In genomic region chr21:42480736-42481135, GRCh38 we compare ENCODE assay signal across 34 cellular contexts. TPM values are rescaled to one million over a fixed set of nuclear protein-coding genes. Genes with fewer than 3 reads are reported as not detected.
"Had no signal": no experiment of that assay in that cellular context is flagged by ENCODE, and none has a peak within 500 bp of the region (broad histone marks: within the 10 kb centered on the region; RNA-seq: fewer than 3 reads in every experiment).

No MANE protein-coding gene starts in this region.

- H3K27ac Mint-ChIP-seq: activated CD4-positive, alpha-beta memory T cell treated with anti-CD3 and anti-CD28 coated beads, Interleukin-2, amount 10 ng/mL, durations not matched to agents 7 days and 5 days; activated CD4-positive, alpha-beta T cell treated with anti-CD3 and anti-CD28 coated beads for 36 hours; activated CD4-positive, alpha-beta T cell treated with anti-CD3 and anti-CD28 coated beads, Interleukin-2, amount 10 ng/mL, durations not matched to agents 24 days and 14 days; activated naive CD8-positive, alpha-beta T cell; activated T-helper 17 cell treated with anti-CD3 and anti-CD28 coated beads, Interleukin-2, amount 50 U/mL, for 72 hours had no signal

- H3K36me3 ChIP-seq: brain microvascular endothelial cell, esophagus squamous epithelium, gastroesophageal sphincter, heart right ventricle had no signal

- ATAC-seq: activated CD4-positive, alpha-beta T cell treated with anti-CD3 and anti-CD28 coated beads for 36 hours; activated T-cell treated with anti-CD3 and anti-CD28 coated beads, Interleukin-2, amount 50 U/mL, for 4 hours; activated T-helper 17 cell treated with anti-CD3 and anti-CD28 coated beads, Interleukin-2, amount 50 U/mL, for 72 hours; gastroesophageal sphincter; heart right ventricle had no signal

- H3K9me3 ChIP-seq: esophagus squamous epithelium, gastroesophageal sphincter, heart right ventricle had no signal

- H3K36me3 Mint-ChIP-seq: activated naive CD8-positive, alpha-beta T cell had no signal

- FAIRE-seq: astrocyte, bronchial epithelial cell, endometrium, endothelial cell of umbilical vein had no signal

- H3K27me3 ChIP-seq: brain microvascular endothelial cell, esophagus squamous epithelium had no signal

- H3K27me3 Mint-ChIP-seq: activated naive CD8-positive, alpha-beta T cell; activated T-helper 17 cell treated with anti-CD3 and anti-CD28 coated beads, Interleukin-2, amount 50 U/mL, for 72 hours had no signal

- DNase-seq: activated CD4-positive, alpha-beta memory T cell treated with anti-CD3 and anti-CD28 coated beads, Interleukin-2, amount 10 ng/mL, durations not matched to agents 7 days and 5 days; activated CD4-positive, alpha-beta T cell treated with anti-CD3 and anti-CD28 coated beads for 36 hours; activated CD4-positive, alpha-beta T cell treated with anti-CD3 and anti-CD28 coated beads, Interleukin-2, amount 10 ng/mL, durations not matched to agents 24 days and 14 days; activated CD4-positive, alpha-beta T cell treated with anti-CD3 and anti-CD28 coated beads, Interleukin-2, amount 50 U/mL, for 4 hours; activated CD4-positive, CD25-positive, alpha-beta regulatory T cell; activated CD4-positive, CD25-positive, alpha-beta regulatory T cell treated with anti-CD3 and anti-CD28 coated beads, Interleukin-2, amount 50 U/mL, for 72 hours; activated effector memory CD4-positive, alpha-beta T cell treated with Interleukin-2 at 50 U/mL for 16 hours; activated gamma-delta T cell treated with Interleukin-2 at 50 U/mL for 16 hours; activated naive CD4-positive, alpha-beta T cell treated with anti-CD3 and anti-CD28 coated beads, Interleukin-2, amount 50 U/mL, for 16 hours; activated naive CD4-positive, alpha-beta T cell treated with Interleukin-2 at 50 U/mL for 16 hours; activated T-cell treated with anti-CD3 and anti-CD28 coated beads, Interleukin-2, amount 50 U/mL, for 4 hours; amniotic stem cell; anterior cingulate cortex; brain microvascular endothelial cell; effector CD8-positive, alpha-beta T cell; esophagus squamous epithelium; foreskin melanocyte; heart right ventricle; T-helper 2 cell had no signal

- H3K9me3 Mint-ChIP-seq: activated CD4-positive, alpha-beta memory T cell treated with anti-CD3 and anti-CD28 coated beads, Interleukin-2, amount 10 ng/mL, durations not matched to agents 7 days and 5 days; activated CD4-positive, alpha-beta T cell treated with anti-CD3 and anti-CD28 coated beads, Interleukin-2, amount 10 ng/mL, durations not matched to agents 24 days and 14 days; activated T-cell treated with anti-CD3 and anti-CD28 coated beads, Interleukin-2, amount 50 U/mL, for 4 hours; activated T-helper 17 cell treated with anti-CD3 and anti-CD28 coated beads, Interleukin-2, amount 50 U/mL, for 72 hours; central memory CD8-positive, alpha-beta T cell had no signal

- H3K4me3 ChIP-seq: esophagus squamous epithelium, gastroesophageal sphincter, heart right ventricle had no signal

- H3K4me3 Mint-ChIP-seq: activated CD4-positive, alpha-beta memory T cell treated with anti-CD3 and anti-CD28 coated beads, Interleukin-2, amount 10 ng/mL, durations not matched to agents 7 days and 5 days; activated CD4-positive, alpha-beta T cell treated with anti-CD3 and anti-CD28 coated beads for 36 hours; activated CD4-positive, alpha-beta T cell treated with anti-CD3 and anti-CD28 coated beads, Interleukin-2, amount 10 ng/mL, durations not matched to agents 24 days and 14 days; activated naive CD8-positive, alpha-beta T cell; activated T-cell treated with anti-CD3 and anti-CD28 coated beads, Interleukin-2, amount 50 U/mL, for 4 hours; activated T-helper 17 cell treated with anti-CD3 and anti-CD28 coated beads, Interleukin-2, amount 50 U/mL, for 72 hours; central memory CD8-positive, alpha-beta T cell had no signal

- H3K4me1 ChIP-seq: esophagus squamous epithelium, heart right ventricle had no signal

- H3K27ac ChIP-seq: brain microvascular endothelial cell, epithelial cell of prostate, esophagus squamous epithelium, gastroesophageal sphincter, heart right ventricle had no signal

- H3K4me1 Mint-ChIP-seq: activated CD4-positive, alpha-beta memory T cell treated with anti-CD3 and anti-CD28 coated beads, Interleukin-2, amount 10 ng/mL, durations not matched to agents 7 days and 5 days; activated T-helper 17 cell treated with anti-CD3 and anti-CD28 coated beads, Interleukin-2, amount 50 U/mL, for 72 hours; central memory CD8-positive, alpha-beta T cell had no signal

RNA-seq across cellular contexts. Expression of gene RSPH1, which starts 15.3 kb away (rescaled TPM):
- total RNA-seq: activated CD4-positive, alpha-beta memory T cell treated with anti-CD3 and anti-CD28 coated beads, Interleukin-2, amount 10 ng/mL, durations not matched to agents 7 days and 5 days; activated CD4-positive, alpha-beta T cell treated with anti-CD3 and anti-CD28 coated beads, Interleukin-2, amount 10 ng/mL, durations not matched to agents 24 days and 14 days; activated T-cell treated with anti-CD3 and anti-CD28 coated beads, Interleukin-2, amount 50 U/mL, for 4 hours; cardiac septum; dermis microvascular lymphatic vessel endothelial cell; endothelial cell of umbilical vein; fibroblast of lung; fibroblast of villous mesenchyme; glomerular endothelial cell; T-helper 1 cell treated with Interleukin-12 subunit alpha and Interleukin-12 subunit beta and Interleukin-4 antibody, amounts not matched to agents 30 ng/mL and 1 ng/mL, for 36 hours had no signal
- polyA plus RNA-seq: fibroblast of lung had no signal
